ENCODE assay signal across 10 cellular contexts in genomic region chr1:183209533-183210158, GRCh38. TPM values are rescaled to one million over a fixed set of nuclear protein-coding genes. Genes with fewer than 3 reads are reported as not detected.
A peak's percentile ranks its signal among the peaks of the same experiment; 100 is the strongest.
DNase-seq lines count a peak whose midpoint lies in the region; ATAC-seq and TF ChIP-seq lines count a peak whose summit lies in the region.
"Had no signal": no experiment of that assay in that cellular context is flagged by ENCODE, and none has a peak within 500 bp of the region (broad histone marks: within the 10 kb centered on the region; RNA-seq: fewer than 3 reads in every experiment).

No MANE protein-coding gene starts in this region.

- H3K27ac Mint-ChIP-seq in CD8-positive, alpha-beta T cell = no peak overlapping the region

- no peak for TF ChIP-seq CTCF in astrocyte of the cerebellum (IDR thresholded peaks at IDR 0.05; ENCODE audit: low read depth, low read length, missing control alignments)
- no peak for TF ChIP-seq CTCF in gastrocnemius medialis (IDR thresholded peaks at IDR 0.05 in 4 of 5, conservative IDR thresholded peaks at IDR 0.05 in 1 of 5)
- no peak for TF ChIP-seq CTCF in CD8-positive, alpha-beta T cell (IDR thresholded peaks at IDR 0.05)

- H3K27ac ChIP-seq in gastrocnemius medialis = no peak overlapping the region
- H3K27ac ChIP-seq in CD8-positive, alpha-beta T cell (ENCODE audit: low read depth, low read length) = no peak overlapping the region
- H3K27ac ChIP-seq: BLaER1, cardiac muscle cell had no signal

- H3K36me3 Mint-ChIP-seq in CD8-positive, alpha-beta T cell = no peaks in the 10 kb centered on the region

- POLR2A ChIA-PET in CD8-positive, alpha-beta T cell (lab: Charles Lee) = no interaction called here

- H3K27me3 ChIP-seq in gastrocnemius medialis = no peaks in the 10 kb centered on the region
- no peaks in the 10 kb centered on the region for H3K27me3 ChIP-seq in CD8-positive, alpha-beta T cell (ENCODE audit: insufficient read depth, low read length)
- H3K27me3 ChIP-seq: BLaER1, cardiac muscle cell had no signal

- H3K9me3 Mint-ChIP-seq in CD8-positive, alpha-beta T cell = no peaks in the 10 kb centered on the region

- no peak for TF ChIP-seq POLR2A in gastrocnemius medialis (IDR thresholded peaks at IDR 0.05)

- DNase-seq in NCI-H2171 treated with DMSO at 0.1 percent for 48 hours (lab: John Stamatoyannopoulos, UW) (peak; percentile 61), NCI-H2171 (lab: John Stamatoyannopoulos, UW) (no peak), HT1080 (ENCODE audit: low read depth) (peak; percentile 87), astrocyte of the cerebellum (ENCODE audit: low read depth) (peak; percentile 27), gastrocnemius medialis (no peak), posterior vena cava (ENCODE audit: low spot score) (no peak)
- DNase-seq in CD8-positive, alpha-beta T cell = no peak

- H3K4me3 Mint-ChIP-seq in CD8-positive, alpha-beta T cell = no peak overlapping the region

- intact Hi-C loops in gastrocnemius medialis (cut with DNase I; ENCODE audit: low total_unique reads) = no loop called here
- intact Hi-C loops in posterior vena cava (cut with DNase I) = no loop called here
- intact Hi-C loops in CD8-positive, alpha-beta T cell (cut with DNase I, micrococcal nuclease) = no loop called here

- CTCF ChIA-PET in CD8-positive, alpha-beta T cell (lab: Charles Lee) = no interaction called here

- H3K9me3 ChIP-seq in gastrocnemius medialis = no peaks in the 10 kb centered on the region
- no peaks in the 10 kb centered on the region for H3K9me3 ChIP-seq in CD8-positive, alpha-beta T cell (ENCODE audit: low read length)
- H3K9me3 ChIP-seq: BLaER1 had no signal

- in situ Hi-C loops in astrocyte of the cerebellum (cut with HindIII; ENCODE audit: low sequenced_read_pairs) (no loop called here), gastrocnemius medialis (cut with MboI; ENCODE audit: low sequenced_read_pairs in 4 of 4) (no loop called here)

- H3K4me1 Mint-ChIP-seq in CD8-positive, alpha-beta T cell (ENCODE audit: low read depth) = peaks cover 3% of the 10 kb centered on the region

- no peaks in the 10 kb centered on the region for H3K36me3 ChIP-seq in gastrocnemius medialis
- no peaks in the 10 kb centered on the region for H3K36me3 ChIP-seq in CD8-positive, alpha-beta T cell (ENCODE audit: insufficient read depth, low read length)
- H3K36me3 ChIP-seq: BLaER1, cardiac muscle cell had no signal

- H3K27me3 Mint-ChIP-seq in CD8-positive, alpha-beta T cell (ENCODE audit: low read depth) = peaks cover 12% of the 10 kb centered on the region

- ATAC-seq in gastrocnemius medialis (peak; percentile 52 to 62), HG03095 (IDR thresholded peaks at IDR 0.05; ENCODE audit: unreplicated experiment) (no peak)
- ATAC-seq in CD8-positive, alpha-beta T cell = no peak

- H3K4me1 ChIP-seq in gastrocnemius medialis = no peaks in the 10 kb centered on the region
- H3K4me1 ChIP-seq in CD8-positive, alpha-beta T cell (ENCODE audit: insufficient read depth, low read length) = no peaks in the 10 kb centered on the region
- H3K4me1 ChIP-seq: BLaER1 had no signal

- H3K4me3 ChIP-seq in astrocyte of the cerebellum (ENCODE audit: low read depth, low read length) = no peak overlapping the region
- H3K4me3 ChIP-seq in gastrocnemius medialis = no peak overlapping the region
- no peak overlapping the region for H3K4me3 ChIP-seq in CD8-positive, alpha-beta T cell (ENCODE audit: low read depth, low read length)
- H3K4me3 ChIP-seq: BLaER1, cardiac muscle cell had no signal

RNA-seq across cellular contexts. Expression of gene LAMC2, which starts 23.6 kb away (rescaled TPM):
- 55.4 and 58.8 TPM in 2 replicates for total RNA-seq in HT1080 (2014; rRNA removed; shearing (Covaris generic))
- polyA plus RNA-seq in HT1080 (2015; cell fraction: cytosol; rRNA removed) = 45.1 and 51.7 TPM in 2 replicates
- polyA plus RNA-seq in HT1080 (2015; cell fraction: nucleus; rRNA removed) = 176 and 187 TPM in 2 replicates
- total RNA-seq in gastrocnemius medialis = 1 to 10 TPM in 3 of 4 donors, under 1 TPM in 1; 0.78 to 1.8 (median 1.4) TPM
- 1 to 10 TPM; 1.7 to 2.9 TPM for total RNA-seq in posterior vena cava
- total RNA-seq in CD8-positive, alpha-beta T cell = not detected

Comparison
In these comparisons a context has a peak if more than half of its experiments do, and no peak if none do; other contexts are left out.
1. DNase-seq: peak in NCI-H2171 treated with DMSO at 0.1 percent for 48 hours (single experiment), HT1080 (single experiment) and astrocyte of the cerebellum (single experiment); none in NCI-H2171 (single experiment), gastrocnemius medialis (0 of 2), posterior vena cava (single experiment) and CD8-positive, alpha-beta T cell (0 of 7).
2. ATAC-seq: peak in gastrocnemius medialis (2 of 2); none in HG03095 (single experiment) and CD8-positive, alpha-beta T cell (single experiment).
3. RNA of gene LAMC2, which starts 23.6 kb away (total RNA-seq): 55.4 to 58.8 TPM in HT1080; 1.7 to 2.9 TPM in posterior vena cava, 0.78 to 1.8 TPM in gastrocnemius medialis and not detected in CD8-positive, alpha-beta T cell; every median in the first group is over 10 times any median in the second.